ENCODE assay signal across 17 cellular contexts in genomic region chr2:9610781-9611548, GRCh38. TPM values are rescaled to one million over a fixed set of nuclear protein-coding genes. Genes with fewer than 3 reads are reported as not detected.
DNase-seq lines count a peak whose midpoint lies in the region; ATAC-seq, FAIRE-seq and TF ChIP-seq lines count a peak whose summit lies in the region.
"Had no signal": no experiment of that assay in that cellular context is flagged by ENCODE, and none has a peak within 500 bp of the region (broad histone marks: within the 10 kb centered on the region; RNA-seq: fewer than 3 reads in every experiment).

No MANE protein-coding gene starts in this region.

- intact Hi-C loops in ascending aorta (cut with DNase I) = no loop called here

- H3K4me2 ChIP-seq in BLaER1 treated with 17β-estradiol and CSF1 and Interleukin-3, amounts not matched to agents 10 nM and 100 nM = peak overlapping the region in 10 of 11 experiments; percentile 7 to 88 (median 68); a peak in 20 of 22 replicates

- H4K20me1 ChIP-seq in BLaER1 treated with 17β-estradiol and CSF1 and Interleukin-3, amounts not matched to agents 10 nM and 100 nM = peaks cover 96 to 100% (median 100%) of the 10 kb centered on the region in 11 experiments; a peak in 21 of 22 replicates

- TF ChIP-seq CTCF in ascending aorta (IDR thresholded peaks at IDR 0.05) = no peak

- H3K36me3 Mint-ChIP-seq in naive thymus-derived CD8-positive, alpha-beta T cell = peaks cover 0 to 10% (median 3%) of the 10 kb centered on the region in 3 donors

- H3K36me3 ChIP-seq in BLaER1 treated with 17β-estradiol and CSF1 and Interleukin-3, amounts not matched to agents 10 nM and 100 nM = peaks cover 0 to 94% (median 73%) of the 10 kb centered on the region in 11 experiments; a peak in 20 of 22 replicates
- H3K36me3 ChIP-seq in ascending aorta = no peaks in the 10 kb centered on the region

- peak overlapping the region in 6 of 10 donors; percentile 16 to 95 (median 59) for H3K27ac Mint-ChIP-seq in naive thymus-derived CD8-positive, alpha-beta T cell

- TF ChIP-seq POLR2A in GM12891 (IDR thresholded peaks at IDR 0.05; ENCODE audit: low read depth, low read length) (no peak), GM18505 (IDR thresholded peaks at IDR 0.05; ENCODE audit: borderline replicate concordance, extremely low read depth, insufficient read depth, insufficient read length) (no peak)

- ATAC-seq in naive thymus-derived CD8-positive, alpha-beta T cell = no peak
- ATAC-seq in HG03460 (IDR thresholded peaks at IDR 0.05; ENCODE audit: unreplicated experiment) (no peak), GM18505 (IDR thresholded peaks at IDR 0.05; ENCODE audit: unreplicated experiment) (no peak)
- ATAC-seq: effector memory CD8-positive, alpha-beta T cell; right cardiac atrium had no signal

- no peak overlapping the region for H3K9ac ChIP-seq in BLaER1 treated with 17β-estradiol and CSF1 and Interleukin-3, amounts not matched to agents 10 nM and 100 nM

- peaks cover 85 to 93% (median 89%) of the 10 kb centered on the region in 10 experiments for H3K4me1 ChIP-seq in BLaER1 treated with 17β-estradiol and CSF1 and Interleukin-3, amounts not matched to agents 10 nM and 100 nM
- H3K4me1 ChIP-seq in ascending aorta = peaks cover 0 to 34% of the 10 kb centered on the region in 2 donors

- H3K9me3 ChIP-seq in BLaER1 treated with 17β-estradiol and CSF1 and Interleukin-3, amounts not matched to agents 10 nM and 100 nM (replicated peaks in 1 of 11) = peaks cover 0 to 12% (median 7%) of the 10 kb centered on the region in 11 experiments; a peak in 11 of 22 replicates
- no peaks in the 10 kb centered on the region for H3K9me3 ChIP-seq in ascending aorta

- no peaks in the 10 kb centered on the region for H3K27me3 ChIP-seq in BLaER1 treated with 17β-estradiol and CSF1 and Interleukin-3, amounts not matched to agents 10 nM and 100 nM
- no peaks in the 10 kb centered on the region for H3K27me3 ChIP-seq in ascending aorta

- DNase-seq in GM12891 (ENCODE audit: insufficient read length, low spot score) = no peak
- no peak for DNase-seq in ascending aorta (ENCODE audit: low spot score in 2 of 2)
- no peak for DNase-seq in naive thymus-derived CD8-positive, alpha-beta T cell
- DNase-seq in A172 (ENCODE audit: low spot score) = no peak
- DNase-seq in NCI-H2029 (lab: John Stamatoyannopoulos, UW) = no peak
- DNase-seq: activated CD4-positive, CD25-positive, alpha-beta regulatory T cell treated with anti-CD3 and anti-CD28 coated beads, Interleukin-2, amount 50 U/mL, for 72 hours; effector memory CD8-positive, alpha-beta T cell; KG1; NCI-H1417 treated with DMSO at 0.1 percent for 48 hours; NCI-H345; right cardiac atrium; stimulated activated CD4-positive, alpha-beta T cell treated with anti-CD3 and anti-CD28 coated beads, Interleukin-4, amount 100 ng/mL, for 1 hour; stimulated activated naive CD4-positive, alpha-beta T cell had no signal

- H3K9me3 Mint-ChIP-seq in naive thymus-derived CD8-positive, alpha-beta T cell = no peaks in the 10 kb centered on the region
- H3K9me3 Mint-ChIP-seq: effector memory CD8-positive, alpha-beta T cell had no signal

- no peak overlapping the region for H3K4me3 ChIP-seq in BLaER1 treated with 17β-estradiol and CSF1 and Interleukin-3, amounts not matched to agents 10 nM and 100 nM
- H3K4me3 ChIP-seq in ascending aorta = no peak overlapping the region

- peak overlapping the region in 1 of 10 donors; percentile 34 for H3K4me3 Mint-ChIP-seq in naive thymus-derived CD8-positive, alpha-beta T cell

- no peaks in the 10 kb centered on the region for H3K27me3 Mint-ChIP-seq in naive thymus-derived CD8-positive, alpha-beta T cell
- H3K27me3 Mint-ChIP-seq: effector memory CD8-positive, alpha-beta T cell had no signal

- H3K27ac ChIP-seq in BLaER1 treated with 17β-estradiol and CSF1 and Interleukin-3, amounts not matched to agents 10 nM and 100 nM = peak overlapping the region in 2 of 11 experiments; percentile 20; a peak in 3 of 22 replicates
- H3K27ac ChIP-seq in ascending aorta = peak overlapping the region; percentile 10 to 92

- FAIRE-seq in GM12891 (lab: Jason Lieb, UNC) = peak; percentile 41
- FAIRE-seq: islet of Langerhans had no signal

- peaks cover 33 to 90% (median 85%) of the 10 kb centered on the region in 4 donors for H3K4me1 Mint-ChIP-seq in naive thymus-derived CD8-positive, alpha-beta T cell

- POLR2A ChIA-PET in naive thymus-derived CD8-positive, alpha-beta T cell (lab: Charles Lee) = no interaction called here

TF ChIP-seq in GM12891, 5 proteins besides CTCF, POLR2A, EP300 and RAD21:
- no peak for TF ChIP-seq TAF1 (IDR thresholded peaks at IDR 0.05; ENCODE audit: low read depth, low read length)
- no peak for TF ChIP-seq POU2F2 (IDR thresholded peaks at IDR 0.05; ENCODE audit: low read depth, low read length)
- no peak for TF ChIP-seq POLR2AphosphoS5 (IDR thresholded peaks at IDR 0.05; ENCODE audit: low read depth, low read length)
- TF ChIP-seq PAX5 (IDR thresholded peaks at IDR 0.05; ENCODE audit: insufficient read depth, low read length, severe bottlenecking) = no peak
- no peak for TF ChIP-seq SPI1 (IDR thresholded peaks at IDR 0.05; ENCODE audit: low read depth, low read length)
TF ChIP-seq in GM12891: peak in this region for 0.

RNA-seq across cellular contexts. Expression of gene YWHAQ, which starts 19.8 kb away (rescaled TPM):
- polyA plus RNA-seq in GM12891 (2012; ENCODE audit: low read depth, missing spikeins) = 159 TPM
- total RNA-seq in ascending aorta = 172 TPM
- 100 to 1,000 TPM in 1 of 2 experiments, 10 to 100 TPM in 1; 99.2 to 113 TPM for total RNA-seq in naive thymus-derived CD8-positive, alpha-beta T cell
- 100 to 1,000 TPM; 195 to 348 (median 236) TPM for polyA plus RNA-seq in naive thymus-derived CD8-positive, alpha-beta T cell
- 746 and 807 TPM in 2 replicates for total RNA-seq in A172 (2014; rRNA removed; shearing (Covaris generic))

RNA-seq across cellular contexts. Expression of gene ADAM17, which starts 55.3 kb away (rescaled TPM):
- 6.0 TPM for polyA plus RNA-seq in GM12891 (2012; ENCODE audit: low read depth, missing spikeins)
- total RNA-seq in ascending aorta = 16.4 TPM
- total RNA-seq in naive thymus-derived CD8-positive, alpha-beta T cell = 10 to 100 TPM; 27.2 to 27.9 TPM
- polyA plus RNA-seq in naive thymus-derived CD8-positive, alpha-beta T cell = 1 to 10 TPM; 6.9 to 7.8 (median 7.7) TPM
- total RNA-seq in A172 (2014; rRNA removed; shearing (Covaris generic)) = 65.5 and 71.3 TPM in 2 replicates
